In the genomic region with DNA sequence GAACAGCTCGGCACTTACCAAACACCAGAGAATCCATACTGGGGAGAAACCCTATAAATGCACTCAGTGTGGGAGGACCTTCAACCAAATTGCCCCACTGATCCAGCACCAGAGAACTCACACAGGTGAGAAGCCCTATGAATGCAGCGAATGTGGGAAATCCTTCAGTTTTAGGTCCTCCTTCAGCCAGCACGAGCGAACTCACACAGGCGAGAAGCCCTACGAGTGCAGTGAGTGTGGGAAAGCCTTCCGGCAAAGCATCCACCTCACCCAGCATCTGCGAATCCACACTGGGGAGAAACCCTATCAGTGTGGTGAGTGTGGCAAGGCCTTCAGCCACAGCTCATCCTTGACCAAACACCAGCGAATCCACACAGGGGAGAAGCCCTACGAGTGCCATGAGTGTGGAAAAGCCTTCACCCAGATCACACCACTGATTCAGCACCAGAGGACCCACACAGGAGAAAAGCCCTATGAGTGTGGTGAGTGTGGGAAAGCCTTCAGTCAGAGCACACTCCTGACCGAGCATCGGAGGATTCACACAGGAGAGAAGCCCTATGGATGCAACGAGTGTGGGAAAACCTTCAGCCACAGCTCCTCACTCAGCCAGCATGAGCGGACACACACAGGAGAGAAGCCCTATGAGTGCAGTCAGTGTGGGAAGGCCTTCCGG, we compare ENCODE assay signal across 24 cellular contexts. TPM values are rescaled to one million over a fixed set of nuclear protein-coding genes. Genes with fewer than 3 reads are reported as not detected.
"Had no signal": no experiment of that assay in that cellular context is flagged by ENCODE, and none has a peak within 500 bp of the region (broad histone marks: within the 10 kb centered on the region; RNA-seq: fewer than 3 reads in every experiment).

No MANE protein-coding gene starts in this region.

- H3K4me1 ChIP-seq: gastrocnemius medialis, heart left ventricle, prostate gland had no signal

- H3K4me3 ChIP-seq: heart left ventricle, prostate gland, smooth muscle cell had no signal

- ATAC-seq: activated T-cell treated with anti-CD3 and anti-CD28 coated beads, Interleukin-2, amount 50 U/mL, for 4 hours; gastrocnemius medialis; heart left ventricle; left lobe of liver; natural killer cell; right cardiac atrium; stimulated activated naive CD8-positive, alpha-beta T cell treated with anti-CD3 and anti-CD28 coated beads, Interleukin-15, amount 100 ng/mL, for 72 hours; WTC11 had no signal

- H3K27ac ChIP-seq: gastrocnemius medialis, heart left ventricle, prostate gland had no signal

- DNase-seq: activated CD4-positive, alpha-beta memory T cell treated with anti-CD3 and anti-CD28 coated beads, Interleukin-2, amount 10 ng/mL, durations not matched to agents 7 days and 5 days; activated CD4-positive, alpha-beta T cell treated with anti-CD3 and anti-CD28 coated beads for 4 hours; activated effector memory CD4-positive, alpha-beta T cell treated with anti-CD3 and anti-CD28 coated beads, Interleukin-2, amount 50 U/mL, for 16 hours; activated T-cell treated with anti-CD3 and anti-CD28 coated beads, Interleukin-2, amount 50 U/mL, for 4 hours; amygdala; effector CD8-positive, alpha-beta T cell; gastrocnemius medialis; heart left ventricle; mammary epithelial cell; natural killer cell; nucleus accumbens; right cardiac atrium; stimulated activated naive CD8-positive, alpha-beta T cell treated with anti-CD3 and anti-CD28 coated beads, Interleukin-15, amount 100 ng/mL, for 72 hours had no signal

- H3K4me2 ChIP-seq: smooth muscle cell had no signal

- H3K4me1 Mint-ChIP-seq: activated CD4-positive, alpha-beta memory T cell treated with anti-CD3 and anti-CD28 coated beads, Interleukin-2, amount 10 ng/mL, durations not matched to agents 7 days and 5 days; activated naive CD4-positive, alpha-beta T cell treated with anti-CD3 and anti-CD28 coated beads, Interleukin-2, amount 50 U/mL, for 24 hours; brain; central memory CD8-positive, alpha-beta T cell; natural killer cell; stimulated activated naive CD8-positive, alpha-beta T cell treated with anti-CD3 and anti-CD28 coated beads, Interleukin-15, amount 100 ng/mL, for 72 hours; WTC11 had no signal

- H3K27me3 Mint-ChIP-seq: activated CD4-positive, alpha-beta memory T cell treated with anti-CD3 and anti-CD28 coated beads, Interleukin-2, amount 10 ng/mL, durations not matched to agents 7 days and 5 days; activated naive CD4-positive, alpha-beta T cell treated with anti-CD3 and anti-CD28 coated beads, Interleukin-2, amount 50 U/mL, for 24 hours; central memory CD8-positive, alpha-beta T cell; stimulated activated naive CD8-positive, alpha-beta T cell treated with anti-CD3 and anti-CD28 coated beads, Interleukin-15, amount 100 ng/mL, for 72 hours had no signal

- H3K4me3 Mint-ChIP-seq: activated CD4-positive, alpha-beta memory T cell treated with anti-CD3 and anti-CD28 coated beads, Interleukin-2, amount 10 ng/mL, durations not matched to agents 7 days and 5 days; activated naive CD4-positive, alpha-beta T cell treated with anti-CD3 and anti-CD28 coated beads, Interleukin-2, amount 50 U/mL, for 24 hours; activated T-cell treated with anti-CD3 and anti-CD28 coated beads, Interleukin-2, amount 50 U/mL, for 4 hours; brain; central memory CD8-positive, alpha-beta T cell; natural killer cell; stimulated activated naive CD8-positive, alpha-beta T cell treated with anti-CD3 and anti-CD28 coated beads, Interleukin-15, amount 100 ng/mL, for 72 hours; WTC11 had no signal

- H3K27me3 ChIP-seq: gastrocnemius medialis, heart left ventricle had no signal

- FAIRE-seq: islet of Langerhans, TTC549 had no signal

- H3K27ac Mint-ChIP-seq: activated CD4-positive, alpha-beta memory T cell treated with anti-CD3 and anti-CD28 coated beads, Interleukin-2, amount 10 ng/mL, durations not matched to agents 7 days and 5 days; activated naive CD4-positive, alpha-beta T cell treated with anti-CD3 and anti-CD28 coated beads, Interleukin-2, amount 50 U/mL, for 24 hours; brain; natural killer cell; stimulated activated naive CD8-positive, alpha-beta T cell treated with anti-CD3 and anti-CD28 coated beads, Interleukin-15, amount 100 ng/mL, for 72 hours; WTC11 had no signal

RNA-seq across cellular contexts. Expression of a gene that starts 8.3 kb away (rescaled TPM):
- total RNA-seq: activated CD4-positive, alpha-beta memory T cell treated with anti-CD3 and anti-CD28 coated beads, Interleukin-2, amount 10 ng/mL, durations not matched to agents 7 days and 5 days; T-helper 2 cell treated with Interferon-gamma antibody and Interleukin-4, amounts not matched to agents 100 ng/mL and 5 ng/mL, for 36 hours had no signal

RNA-seq across cellular contexts. Expression of a gene that starts 33.6 kb away (rescaled TPM):
- total RNA-seq: activated CD4-positive, alpha-beta memory T cell treated with anti-CD3 and anti-CD28 coated beads, Interleukin-2, amount 10 ng/mL, durations not matched to agents 7 days and 5 days; activated T-cell treated with anti-CD3 and anti-CD28 coated beads, Interleukin-2, amount 50 U/mL, for 4 hours; gastrocnemius medialis; heart left ventricle; left lobe of liver; mammary epithelial cell; natural killer cell; smooth muscle cell; T-helper 2 cell treated with Interferon-gamma antibody and Interleukin-4, amounts not matched to agents 100 ng/mL and 5 ng/mL, for 36 hours; urinary bladder had no signal
- polyA plus RNA-seq: mammary epithelial cell had no signal
